In genomic region chr13:99312493-99312883, GRCh38 we compare ENCODE assay signal across 9 cellular contexts. TPM values are rescaled to one million over a fixed set of nuclear protein-coding genes. Genes with fewer than 3 reads are reported as not detected.
DNase-seq lines count a peak whose midpoint lies in the region; ATAC-seq, FAIRE-seq and TF ChIP-seq lines count a peak whose summit lies in the region.
"Had no signal": no experiment of that assay in that cellular context is flagged by ENCODE, and none has a peak within 500 bp of the region (broad histone marks: within the 10 kb centered on the region; RNA-seq: fewer than 3 reads in every experiment).

No MANE protein-coding gene starts in this region.

- peak in 2 of 4 donors; percentile 15 to 55 for TF ChIP-seq POLR2A in esophagus squamous epithelium (IDR thresholded peaks at IDR 0.05)

- intact Hi-C loops in esophagus squamous epithelium (cut with DNase I), result no loop called here

- ATAC-seq in HG03520 (IDR thresholded peaks at IDR 0.05; ENCODE audit: unreplicated experiment) (no peak), GM18498 (IDR thresholded peaks at IDR 0.05; ENCODE audit: unreplicated experiment) (no peak)
- no peak for ATAC-seq in activated CD4-positive, CD25-positive, alpha-beta regulatory T cell treated with anti-CD3 and anti-CD28 coated beads, Interleukin-2, amount 50 U/mL, for 24 hours
- ATAC-seq: Panc1 had no signal

- H3K4me3 ChIP-seq in esophagus squamous epithelium, result no peak overlapping the region

- TF ChIP-seq CTCF in esophagus squamous epithelium (IDR thresholded peaks at IDR 0.05), result no peak

- H3K36me3 ChIP-seq in esophagus squamous epithelium, result peaks cover 0 to 37% (median 0%) of the 10 kb centered on the region in 3 donors

- peak overlapping the region in 3 of 4 donors; percentile 64 to 84 (median 66) for H3K27ac ChIP-seq in esophagus squamous epithelium

- peaks cover 10 to 51% (median 16%) of the 10 kb centered on the region in 3 donors for H3K4me1 ChIP-seq in esophagus squamous epithelium

- FAIRE-seq in GM19239 (lab: Jason Lieb, UNC), result peak; percentile 88

- no peaks in the 10 kb centered on the region for H3K27me3 ChIP-seq in esophagus squamous epithelium

- no peaks in the 10 kb centered on the region for H3K9me3 ChIP-seq in esophagus squamous epithelium

- DNase-seq in GM19239 (ENCODE audit: insufficient read length, low spot score), result no peak
- peak; percentile 99 for DNase-seq in RPMI7951 (ENCODE audit: low read depth)
- DNase-seq in esophagus squamous epithelium (lab: John Stamatoyannopoulos, UW), result peak; percentile 23
- peak; percentile 92 for DNase-seq in pons (ENCODE audit: low spot score)
- DNase-seq in HuH-7.5 (ENCODE audit: low spot score), result no peak

- WGBS in esophagus squamous epithelium, 2 donors, result 69 to 80% methylated on average over 7 of the region's 7 CpGs

RNA-seq across cellular contexts. Expression of gene GPR183, which starts 5.3 kb away (rescaled TPM):
- 4.9 and 5.1 TPM in 2 replicates for total RNA-seq in RPMI7951 (2014; rRNA removed; shearing (Covaris generic))
- 1 to 10 TPM in 3 of 4 donors, under 1 TPM in 1; 0.53 to 9.5 (median 3.2) TPM for total RNA-seq in esophagus squamous epithelium

RNA-seq across cellular contexts. Expression of gene GPR18, which starts 54.3 kb away (rescaled TPM):
- total RNA-seq in RPMI7951 (2014; rRNA removed; shearing (Covaris generic)), result not detected in 2 replicates
- total RNA-seq in esophagus squamous epithelium, result under 1 TPM in 1 of 4 donors, not detected in 3; 0.19 TPM

Comparison
In these comparisons a context has a peak if more than half of its experiments do, and no peak if none do; other contexts are left out.
1. DNase-seq: peak in RPMI7951 (single experiment), esophagus squamous epithelium (single experiment) and pons (single experiment); none in GM19239 (single experiment) and HuH-7.5 (single experiment).